9 cellular contexts compared by ENCODE assay signal in genomic region chr2:144374163-144374661, GRCh38.
DNase-seq lines count a peak whose midpoint lies in the region; ATAC-seq lines count a peak whose summit lies in the region.
"Had no signal": no experiment of that assay in that cellular context is flagged by ENCODE, and none has a peak within 500 bp of the region (broad histone marks: within the 10 kb centered on the region; RNA-seq: fewer than 3 reads in every experiment).

No MANE protein-coding gene starts in this region.

- ATAC-seq in activated T-cell treated with anti-CD3 and anti-CD28 coated beads, Interleukin-2, amount 50 U/mL, for 72 hours (replicated peaks in 1 of 2) = peak; percentile 82 to 91
- ATAC-seq in HG03045 (IDR thresholded peaks at IDR 0.05; ENCODE audit: unreplicated experiment) = peak; percentile 61
- peak; percentile 91 for ATAC-seq in stimulated activated memory B cell treated with anti-CD40 and anti-IgM and Interleukin-4, amounts not matched to agents 10 μg/mL and 1 μg/mL and 100 μg/mL, for 72 hours

- H3K4me1 Mint-ChIP-seq in activated T-cell treated with anti-CD3 and anti-CD28 coated beads, Interleukin-2, amount 50 U/mL, for 72 hours (ENCODE audit: low read depth) = peaks cover 54% of the 10 kb centered on the region
- peaks cover 47% of the 10 kb centered on the region for H3K4me1 Mint-ChIP-seq in stimulated activated memory B cell treated with anti-CD40 and anti-IgM and Interleukin-4, amounts not matched to agents 10 μg/mL and 1 μg/mL and 100 μg/mL, for 72 hours

- peaks cover 0 to 2% of the 10 kb centered on the region in 2 donors for H3K36me3 Mint-ChIP-seq in activated T-cell treated with anti-CD3 and anti-CD28 coated beads, Interleukin-2, amount 50 U/mL, for 72 hours (ENCODE audit: insufficient read depth in 2 of 2)
- H3K36me3 Mint-ChIP-seq in stimulated activated memory B cell treated with anti-CD40 and anti-IgM and Interleukin-4, amounts not matched to agents 10 μg/mL and 1 μg/mL and 100 μg/mL, for 72 hours = no peaks in the 10 kb centered on the region

- peaks cover 16% of the 10 kb centered on the region for H3K27me3 Mint-ChIP-seq in activated T-cell treated with anti-CD3 and anti-CD28 coated beads, Interleukin-2, amount 50 U/mL, for 72 hours (ENCODE audit: low read depth)
- peaks cover 10% of the 10 kb centered on the region for H3K27me3 Mint-ChIP-seq in stimulated activated memory B cell treated with anti-CD40 and anti-IgM and Interleukin-4, amounts not matched to agents 10 μg/mL and 1 μg/mL and 100 μg/mL, for 72 hours

- peaks cover 2% of the 10 kb centered on the region in 2 donors for H3K9me3 Mint-ChIP-seq in activated T-cell treated with anti-CD3 and anti-CD28 coated beads, Interleukin-2, amount 50 U/mL, for 72 hours
- no peaks in the 10 kb centered on the region for H3K9me3 Mint-ChIP-seq in stimulated activated memory B cell treated with anti-CD40 and anti-IgM and Interleukin-4, amounts not matched to agents 10 μg/mL and 1 μg/mL and 100 μg/mL, for 72 hours

- peak overlapping the region in 1 of 2 donors; percentile 70 for H3K4me3 Mint-ChIP-seq in activated T-cell treated with anti-CD3 and anti-CD28 coated beads, Interleukin-2, amount 50 U/mL, for 72 hours
- no peak overlapping the region for H3K4me3 Mint-ChIP-seq in stimulated activated memory B cell treated with anti-CD40 and anti-IgM and Interleukin-4, amounts not matched to agents 10 μg/mL and 1 μg/mL and 100 μg/mL, for 72 hours

- H3K27ac Mint-ChIP-seq in activated T-cell treated with anti-CD3 and anti-CD28 coated beads, Interleukin-2, amount 50 U/mL, for 72 hours = peak overlapping the region; percentile 63
- peak overlapping the region; percentile 47 for H3K27ac Mint-ChIP-seq in stimulated activated memory B cell treated with anti-CD40 and anti-IgM and Interleukin-4, amounts not matched to agents 10 μg/mL and 1 μg/mL and 100 μg/mL, for 72 hours

- no peak for DNase-seq in activated T-cell treated with anti-CD3 and anti-CD28 coated beads, Interleukin-2, amount 50 U/mL, for 72 hours
- DNase-seq in activated T-cell treated with anti-CD3 and anti-CD28 coated beads for 4 hours (no peak), SKM-1 (lab: John Stamatoyannopoulos, UW; ENCODE audit: unreplicated experiment) (peak; percentile 70), RKO (ENCODE audit: low spot score) (no peak), iPS-NIHi7 (ENCODE audit: extremely low spot score) (no peak)
- DNase-seq in stimulated activated CD4-positive, alpha-beta T cell treated with anti-CD3 and anti-CD28 coated beads, Interleukin-4, amount 100 ng/mL, for 4 hours = no peak
- DNase-seq: cortex of kidney had no signal
